Comparison of ENCODE assay signal across 16 cellular contexts in genomic region chr20:34459209-34459608, GRCh38.
"Had no signal": no experiment of that assay in that cellular context is flagged by ENCODE, and none has a peak within 500 bp of the region (broad histone marks: within the 10 kb centered on the region; RNA-seq: fewer than 3 reads in every experiment).

No MANE protein-coding gene starts in this region.

- H3K4me3 ChIP-seq: breast epithelium, ovary, stomach, tibial artery, vagina had no signal

- H3K9me3 ChIP-seq: breast epithelium, ovary, stomach, tibial artery, vagina had no signal

- H3K4me3 Mint-ChIP-seq: activated naive CD8-positive, alpha-beta T cell; T-helper 1 cell treated with Interleukin-12 subunit alpha and Interleukin-12 subunit beta and Interleukin-4 antibody, amounts not matched to agents 30 μg/mL and 1 μg/mL, for 36 hours had no signal

- H3K9me3 Mint-ChIP-seq: T-helper 1 cell treated with Interleukin-12 subunit alpha and Interleukin-12 subunit beta and Interleukin-4 antibody, amounts not matched to agents 30 μg/mL and 1 μg/mL, for 36 hours had no signal

- H3K36me3 ChIP-seq: ovary had no signal

- DNase-seq: activated CD4-positive, alpha-beta T cell treated with anti-CD3 and anti-CD28 coated beads, Interleukin-2, amount 50 U/mL, for 1 hour; activated CD4-positive, CD25-positive, alpha-beta regulatory T cell; activated effector memory CD4-positive, alpha-beta T cell treated with anti-CD3 and anti-CD28 coated beads, Interleukin-2, amount 50 U/mL, for 16 hours; activated T-cell treated with anti-CD3 and anti-CD28 coated beads for 4 hours; foreskin keratinocyte; head of caudate nucleus; mesendoderm; ovary; stimulated activated CD4-positive, alpha-beta T cell treated with anti-CD3 and anti-CD28 coated beads, Interleukin-15, amount 100 ng/mL, for 24 hours; stimulated activated CD4-positive, alpha-beta T cell treated with anti-CD3 and anti-CD28 coated beads, Interleukin-4, amount 100 ng/mL, for 24 hours; stomach; tibial artery had no signal

- H3K27me3 ChIP-seq: breast epithelium, foreskin keratinocyte, ovary, stomach, tibial artery, vagina had no signal

- H3K27ac Mint-ChIP-seq: activated naive CD8-positive, alpha-beta T cell; T-helper 1 cell treated with Interleukin-12 subunit alpha and Interleukin-12 subunit beta and Interleukin-4 antibody, amounts not matched to agents 30 μg/mL and 1 μg/mL, for 36 hours had no signal

- H3K4me1 ChIP-seq: breast epithelium, foreskin keratinocyte, vagina had no signal

- H3K27me3 Mint-ChIP-seq: activated naive CD8-positive, alpha-beta T cell had no signal

- H3K27ac ChIP-seq: breast epithelium, foreskin keratinocyte, ovary, vagina had no signal
